Comparison of ENCODE assay signal across 13 cellular contexts in the genomic region with DNA sequence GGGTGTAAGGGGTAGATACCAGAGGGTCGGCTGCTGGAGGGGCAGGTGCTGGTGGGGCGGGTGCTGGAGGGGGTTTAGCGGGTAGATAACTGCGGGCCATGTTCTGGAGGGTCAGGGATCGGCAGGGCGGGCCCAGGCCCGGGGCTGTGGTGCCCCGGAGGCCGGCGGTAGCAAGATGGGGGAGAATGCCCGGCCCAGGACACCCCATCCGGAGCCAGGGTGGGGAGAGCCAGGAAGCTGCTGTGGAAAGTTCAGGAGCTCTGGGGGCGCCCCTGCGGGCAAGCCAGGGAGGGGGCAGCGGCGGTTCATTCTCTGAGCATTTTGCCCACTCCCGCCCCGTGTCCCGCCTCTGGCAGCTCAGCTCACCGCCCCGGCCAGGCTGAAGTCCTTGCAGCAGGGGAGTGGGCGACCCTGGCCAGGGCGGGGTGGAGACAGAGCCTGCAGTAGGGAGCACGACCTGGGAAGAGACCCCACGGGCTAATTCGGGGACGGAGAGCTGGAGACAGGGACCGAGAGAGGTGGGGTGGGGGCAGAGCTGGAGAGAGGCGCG. TPM values are rescaled to one million over a fixed set of nuclear protein-coding genes. Genes with fewer than 3 reads are reported as not detected.
DNase-seq lines count a peak whose midpoint lies in the region; ATAC-seq and TF ChIP-seq lines count a peak whose summit lies in the region.
"Had no signal": no experiment of that assay in that cellular context is flagged by ENCODE, and none has a peak within 500 bp of the region (broad histone marks: within the 10 kb centered on the region; RNA-seq: fewer than 3 reads in every experiment).

No MANE protein-coding gene starts in this region.

- H3K36me3 ChIP-seq in left ventricle myocardium inferior: no peaks in the 10 kb centered on the region
- no peaks in the 10 kb centered on the region for H3K36me3 ChIP-seq in body of pancreas (replicated peaks in 1 of 2; ENCODE audit: insufficient read depth in 1 of 2, low read depth in 2 of 2)
- H3K36me3 ChIP-seq in tibial nerve: no peaks in the 10 kb centered on the region
- H3K36me3 ChIP-seq: neutrophil, SJSA1 had no signal

- H3K4me3 ChIP-seq in left ventricle myocardium inferior (peak overlapping the region; percentile 42), body of pancreas (peak overlapping the region; percentile 32 to 34), tibial nerve (peak overlapping the region in 1 of 4 donors; percentile 5)
- H3K4me3 ChIP-seq: SJSA1 had no signal

- peaks cover 8% of the 10 kb centered on the region for H3K36me3 Mint-ChIP-seq in mesothelial cell of epicardium

- H3K27ac ChIP-seq in left ventricle myocardium inferior (replicated peaks) (no peak overlapping the region), body of pancreas (peak overlapping the region in 2 of 4 donors; percentile 76 to 86), tibial nerve (no peak overlapping the region)
- H3K27ac ChIP-seq: neutrophil, SJSA1 had no signal

- H3K27ac Mint-ChIP-seq in mesothelial cell of epicardium: no peak overlapping the region

- DNase-seq in left ventricle myocardium inferior: no peak
- no peak for DNase-seq in Right ventricle myocardium inferior (ENCODE audit: missing footprints)
- peak in 2 of 4 donors; percentile 29 to 36 for DNase-seq in body of pancreas
- DNase-seq in mesothelial cell of epicardium (ENCODE audit: low spot score in 2 of 2, unreplicated experiment in 2 of 2): no peak
- no peak for DNase-seq in tibial nerve (ENCODE audit: low spot score in 2 of 2)
- DNase-seq in activated effector memory CD4-positive, alpha-beta T cell treated with anti-CD3 and anti-CD28 coated beads, Interleukin-2, amount 50 U/mL, for 16 hours: no peak
- DNase-seq in GM20000 (ENCODE audit: low spot score): no peak
- DNase-seq: C1 segment of cervical spinal cord, cerebellar nuclear complex, NCI-H1436 had no signal

- ATAC-seq in Right ventricle myocardium inferior (no peak), body of pancreas (peak; percentile 26), HG03159 (IDR thresholded peaks at IDR 0.05; ENCODE audit: unreplicated experiment) (no peak)

- TF ChIP-seq CTCF in left ventricle myocardium inferior (IDR thresholded peaks at IDR 0.05; ENCODE audit: borderline replicate concordance) (no peak), body of pancreas (IDR thresholded peaks at IDR 0.05) (no peak), mesothelial cell of epicardium (IDR thresholded peaks at IDR 0.05; ENCODE audit: unreplicated experiment) (no peak), tibial nerve (IDR thresholded peaks at IDR 0.05) (no peak), GM20000 (IDR thresholded peaks at IDR 0.05; ENCODE audit: extremely low read depth, missing control alignments) (no peak)

- H3K27me3 ChIP-seq in left ventricle myocardium inferior (ENCODE audit: low read depth) (peaks cover 73% of the 10 kb centered on the region), body of pancreas (no peaks in the 10 kb centered on the region), tibial nerve (peaks cover 0 to 61% of the 10 kb centered on the region in 2 donors)

- peaks cover 25% of the 10 kb centered on the region for H3K27me3 Mint-ChIP-seq in mesothelial cell of epicardium (ENCODE audit: low read depth)

- TF ChIP-seq EP300 in tibial nerve (IDR thresholded peaks at IDR 0.05): no peak

- TF ChIP-seq POLR2A in body of pancreas (IDR thresholded peaks at IDR 0.05): no peak
- TF ChIP-seq POLR2A in tibial nerve (IDR thresholded peaks at IDR 0.05): no peak

- H3K4me3 Mint-ChIP-seq in mesothelial cell of epicardium: peak overlapping the region; percentile 17

- no peaks in the 10 kb centered on the region for H3K4me1 Mint-ChIP-seq in mesothelial cell of epicardium

- peaks cover 21% of the 10 kb centered on the region for H3K4me1 ChIP-seq in left ventricle myocardium inferior
- peaks cover 19% of the 10 kb centered on the region for H3K4me1 ChIP-seq in body of pancreas
- peaks cover 0 to 19% (median 6%) of the 10 kb centered on the region in 4 donors for H3K4me1 ChIP-seq in tibial nerve

- H3K9me3 ChIP-seq in left ventricle myocardium inferior (replicated peaks) (peaks cover 26% of the 10 kb centered on the region), body of pancreas (peaks cover 0 to 15% (median 0%) of the 10 kb centered on the region in 3 donors), tibial nerve (peaks cover 0 to 36% (median 8%) of the 10 kb centered on the region in 4 donors)
- H3K9me3 ChIP-seq: neutrophil had no signal

- H3K9me3 Mint-ChIP-seq in mesothelial cell of epicardium: peaks cover 18% of the 10 kb centered on the region

- 3% methylated on average over 14 to 30 of the region's 30 CpGs for WGBS in body of pancreas, 2 donors
- 1 to 3% methylated on average over 24 to 25 of the region's 30 CpGs for WGBS in tibial nerve, 2 donors

- intact Hi-C loops in left ventricle myocardium inferior (cut with micrococcal nuclease): no loop called here
- intact Hi-C loops in Right ventricle myocardium inferior (cut with DNase I): no loop called here
- intact Hi-C loops in body of pancreas (cut with DNase I): no loop called here

RNA-seq across cellular contexts. Expression of gene PRRT1B, which starts 0.5 kb away (rescaled TPM):
- total RNA-seq in left ventricle myocardium inferior (not detected), Right ventricle myocardium inferior (not detected), body of pancreas (under 1 TPM; 0.33 to 0.78 TPM), mesothelial cell of epicardium (not detected in 3 replicates), tibial nerve (not detected)
- total RNA-seq: SJSA1 had no signal

RNA-seq across cellular contexts. Expression of gene UCK1, which starts 14.8 kb away (rescaled TPM):
- total RNA-seq in left ventricle myocardium inferior: 23.0 TPM
- total RNA-seq in Right ventricle myocardium inferior: 23.5 TPM
- total RNA-seq in body of pancreas: 10 to 100 TPM; 16.5 to 37.1 TPM
- total RNA-seq in mesothelial cell of epicardium: 21.9 to 26.6 TPM (median 23.2 TPM) in 3 replicates
- 10 to 100 TPM; 32.7 to 45.7 (median 41.8) TPM for total RNA-seq in tibial nerve

RNA-seq across cellular contexts. Expression of gene POMT1, which starts 43.1 kb away (rescaled TPM):
- 19.3 TPM for total RNA-seq in left ventricle myocardium inferior
- 21.2 TPM for total RNA-seq in Right ventricle myocardium inferior
- total RNA-seq in body of pancreas: 10 to 100 TPM; 22.1 to 34.6 TPM
- total RNA-seq in mesothelial cell of epicardium: 54.8 to 59.2 TPM (median 57.2 TPM) in 3 replicates
- total RNA-seq in tibial nerve: 10 to 100 TPM; 33.3 to 45.9 (median 38.0) TPM
